ENCODE assay signal across 20 cellular contexts in the genomic region with DNA sequence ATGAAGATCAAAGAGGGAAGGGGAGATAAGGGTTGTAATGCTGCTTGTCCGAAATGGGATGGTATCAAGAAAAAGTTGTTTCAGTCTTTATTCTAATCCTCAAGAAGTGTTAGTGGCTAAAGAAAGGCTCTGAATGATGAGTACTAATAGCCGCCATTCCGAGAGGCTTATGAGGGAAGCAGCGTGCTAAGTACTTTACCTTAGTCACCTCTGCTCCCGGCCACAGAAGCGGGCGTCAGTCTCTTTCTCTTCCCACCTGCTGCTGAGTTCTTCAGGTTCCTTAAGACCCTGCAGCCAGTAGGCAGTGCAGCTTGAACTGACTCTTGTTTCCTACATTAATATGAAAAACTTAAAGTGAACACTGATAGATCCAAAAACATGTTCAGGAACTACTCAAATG.
"Had no signal": no experiment of that assay in that cellular context is flagged by ENCODE, and none has a peak within 500 bp of the region (broad histone marks: within the 10 kb centered on the region; RNA-seq: fewer than 3 reads in every experiment).

No MANE protein-coding gene starts in this region.

- H3K27me3 ChIP-seq: brain microvascular endothelial cell, foreskin keratinocyte, neural progenitor cell, spleen, tibial nerve had no signal

- DNase-seq: activated CD4-positive, alpha-beta T cell treated with anti-CD3 and anti-CD28 coated beads, Interleukin-2, amount 10 ng/mL, durations not matched to agents 7 days and 5 days; activated CD8-positive, alpha-beta T cell treated with anti-CD3 and anti-CD28 coated beads for 36 hours; activated T-cell treated with anti-CD3 and anti-CD28 coated beads, Interleukin-2, amount 50 U/mL, for 1 hour; aorta; brain microvascular endothelial cell; caudate nucleus; effector CD4-positive, alpha-beta T cell; foreskin keratinocyte; glutamatergic neuron; hypothalamus; posterior cingulate gyrus; retina; spleen; stimulated activated CD4-positive, alpha-beta T cell treated with anti-CD3 and anti-CD28 coated beads, Interleukin-4, amount 100 ng/mL, for 1 hour; stimulated activated naive CD4-positive, alpha-beta T cell had no signal

- ATAC-seq: activated CD8-positive, alpha-beta T cell treated with anti-CD3 and anti-CD28 coated beads for 36 hours; activated naive CD4-positive, alpha-beta T cell treated with anti-CD3 and anti-CD28 coated beads, Interleukin-2, amount 50 U/mL, for 72 hours; activated T-helper 17 cell treated with anti-CD3 and anti-CD28 coated beads, Interleukin-2, amount 50 U/mL, for 72 hours; foreskin keratinocyte had no signal

- H2AFZ ChIP-seq: neural progenitor cell had no signal

- H3K9me3 Mint-ChIP-seq: activated CD4-positive, alpha-beta T cell treated with anti-CD3 and anti-CD28 coated beads, Interleukin-2, amount 10 ng/mL, durations not matched to agents 7 days and 5 days; activated CD8-positive, alpha-beta T cell treated with anti-CD3 and anti-CD28 coated beads for 36 hours; activated naive CD4-positive, alpha-beta T cell treated with anti-CD3 and anti-CD28 coated beads, Interleukin-2, amount 50 U/mL, for 72 hours; activated T-helper 17 cell treated with anti-CD3 and anti-CD28 coated beads, Interleukin-2, amount 50 U/mL, for 72 hours; dendritic cell treated with granulocyte-macrophage colony-stimulating factor and Interleukin-4, amounts not matched to agents 40 ng/mL and 50 ng/mL, for 4 days had no signal

- H3K9ac ChIP-seq: neural progenitor cell had no signal

- H3K4me1 ChIP-seq: foreskin keratinocyte, neural progenitor cell had no signal

- H3K27ac ChIP-seq: brain microvascular endothelial cell, foreskin keratinocyte, neural progenitor cell, spleen had no signal

- H3K27me3 Mint-ChIP-seq: activated CD4-positive, alpha-beta T cell treated with anti-CD3 and anti-CD28 coated beads, Interleukin-2, amount 10 ng/mL, durations not matched to agents 7 days and 5 days; activated CD8-positive, alpha-beta T cell treated with anti-CD3 and anti-CD28 coated beads for 36 hours; activated T-helper 17 cell treated with anti-CD3 and anti-CD28 coated beads, Interleukin-2, amount 50 U/mL, for 72 hours; dendritic cell treated with granulocyte-macrophage colony-stimulating factor and Interleukin-4, amounts not matched to agents 40 ng/mL and 50 ng/mL, for 4 days had no signal

- H3K36me3 ChIP-seq: brain microvascular endothelial cell, neural progenitor cell, spleen, tibial nerve had no signal

- H3K4me3 ChIP-seq: neural progenitor cell, spleen, tibial nerve had no signal

- H3K36me3 Mint-ChIP-seq: activated naive CD4-positive, alpha-beta T cell treated with anti-CD3 and anti-CD28 coated beads, Interleukin-2, amount 50 U/mL, for 72 hours; neural progenitor cell had no signal

- H3K4me2 ChIP-seq: neural progenitor cell had no signal

- H3K4me3 Mint-ChIP-seq: activated CD4-positive, alpha-beta T cell treated with anti-CD3 and anti-CD28 coated beads, Interleukin-2, amount 10 ng/mL, durations not matched to agents 7 days and 5 days; activated CD8-positive, alpha-beta T cell treated with anti-CD3 and anti-CD28 coated beads for 36 hours; activated T-helper 17 cell treated with anti-CD3 and anti-CD28 coated beads, Interleukin-2, amount 50 U/mL, for 72 hours; dendritic cell treated with granulocyte-macrophage colony-stimulating factor and Interleukin-4, amounts not matched to agents 40 ng/mL and 50 ng/mL, for 4 days; neural progenitor cell had no signal

- H3K4me1 Mint-ChIP-seq: activated CD4-positive, alpha-beta T cell treated with anti-CD3 and anti-CD28 coated beads, Interleukin-2, amount 10 ng/mL, durations not matched to agents 7 days and 5 days had no signal

- H3K27ac Mint-ChIP-seq: activated CD4-positive, alpha-beta T cell treated with anti-CD3 and anti-CD28 coated beads, Interleukin-2, amount 10 ng/mL, durations not matched to agents 7 days and 5 days; activated CD8-positive, alpha-beta T cell treated with anti-CD3 and anti-CD28 coated beads for 36 hours; activated naive CD4-positive, alpha-beta T cell treated with anti-CD3 and anti-CD28 coated beads, Interleukin-2, amount 50 U/mL, for 72 hours; activated T-helper 17 cell treated with anti-CD3 and anti-CD28 coated beads, Interleukin-2, amount 50 U/mL, for 72 hours; dendritic cell treated with granulocyte-macrophage colony-stimulating factor and Interleukin-4, amounts not matched to agents 40 ng/mL and 50 ng/mL, for 4 days; neural progenitor cell had no signal

- H3K9me3 ChIP-seq: spleen, tibial nerve had no signal
